In the genomic region with DNA sequence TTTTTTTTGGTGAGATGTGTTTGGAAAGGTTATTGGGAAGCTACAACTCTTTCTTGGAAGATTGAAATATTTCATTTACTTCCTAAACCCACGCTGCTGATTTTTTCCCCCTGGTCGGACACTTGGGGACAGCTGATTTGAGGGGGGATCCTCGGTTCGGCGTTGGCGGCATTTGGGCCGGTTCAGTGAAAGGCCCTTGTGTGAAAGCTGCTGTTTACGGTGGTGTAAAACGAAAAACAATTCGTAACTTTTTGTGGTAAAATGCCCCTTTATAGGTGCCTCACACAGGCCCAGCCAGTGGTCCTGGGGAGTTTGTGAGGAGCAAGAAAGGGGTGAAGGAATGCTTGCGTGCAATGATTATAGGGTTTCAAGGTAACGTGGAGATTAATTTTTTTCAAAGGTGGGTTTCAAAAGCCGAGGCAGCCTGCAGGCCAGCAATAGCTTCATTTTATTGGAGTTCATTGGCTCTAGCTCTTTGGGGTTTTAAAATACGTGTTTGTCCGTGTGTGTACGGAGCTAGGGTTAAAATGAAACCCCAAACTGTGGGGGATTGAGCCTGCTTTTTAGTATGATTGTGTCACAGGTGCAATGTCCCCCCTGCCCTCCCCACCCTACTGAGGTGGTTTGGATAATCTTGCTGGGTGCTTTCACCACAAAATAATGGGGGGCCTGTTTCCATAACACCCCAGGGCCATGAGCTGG, we compare ENCODE assay signal across 8 cellular contexts.
DNase-seq lines count a peak whose midpoint lies in the region; ATAC-seq and TF ChIP-seq lines count a peak whose summit lies in the region.

No MANE protein-coding gene starts in this region.

- DNase-seq in BE2C: no peak
- peak; percentile 48 for DNase-seq in KBM-7
- peak; percentile 55 for DNase-seq in coronary artery (ENCODE audit: low spot score)
- no peak for DNase-seq in naive B cell
- no peak for DNase-seq in cerebellar cortex (ENCODE audit: low spot score)

- no peaks in the 10 kb centered on the region for H3K9me3 Mint-ChIP-seq in naive B cell

- TF ChIP-seq CTCF in BE2C (IDR thresholded peaks at IDR 0.05; ENCODE audit: low read depth, low read length) (no peak), coronary artery (IDR thresholded peaks at IDR 0.05) (no peak)

- H3K36me3 Mint-ChIP-seq in naive B cell: no peaks in the 10 kb centered on the region

- no peaks in the 10 kb centered on the region for H3K9me3 ChIP-seq in BE2C

- peaks cover 30 to 40% (median 33%) of the 10 kb centered on the region in 3 donors for H3K4me1 Mint-ChIP-seq in naive B cell

- peak overlapping the region in 3 of 6 donors; percentile 4 to 88 (median 62) for H3K27ac Mint-ChIP-seq in naive B cell

- H3K4me1 ChIP-seq in BE2C: no peaks in the 10 kb centered on the region

- H3K4me3 ChIP-seq in BE2C (ENCODE audit: low read depth, low read length) (peak overlapping the region; percentile 90), coronary artery (peak overlapping the region; percentile 96)

- peak overlapping the region in 7 of 8 donors; percentile 18 to 87 (median 84) for H3K4me3 Mint-ChIP-seq in naive B cell

- in situ Hi-C loops in KBM-7 (cut with MboI; ENCODE audit: low pct_unique_long_range_greater_than_20kb, low sequenced_read_pairs): no loop called here

- H3K27me3 Mint-ChIP-seq in naive B cell: no peaks in the 10 kb centered on the region

- no peak for ATAC-seq in naive B cell (ENCODE audit: low read depth in 2 of 2)
- no peak for ATAC-seq in GM18870 (IDR thresholded peaks at IDR 0.05; ENCODE audit: unreplicated experiment)
- no peak for ATAC-seq in HG03108 (IDR thresholded peaks at IDR 0.05; ENCODE audit: unreplicated experiment)
- no peak for ATAC-seq in GM18517 (IDR thresholded peaks at IDR 0.05; ENCODE audit: unreplicated experiment)

- no peaks in the 10 kb centered on the region for H3K27me3 ChIP-seq in BE2C

- peak overlapping the region; percentile 99 to 100 for H3K27ac ChIP-seq in coronary artery

- H3K36me3 ChIP-seq in BE2C: peaks cover 62% of the 10 kb centered on the region

Comparison
In these comparisons a context has a peak if more than half of its experiments do, and no peak if none do; other contexts are left out.
1. DNase-seq: peak in KBM-7 (single experiment) and coronary artery (single experiment); none in BE2C (single experiment), naive B cell (single experiment) and cerebellar cortex (single experiment).